In the genomic region with DNA sequence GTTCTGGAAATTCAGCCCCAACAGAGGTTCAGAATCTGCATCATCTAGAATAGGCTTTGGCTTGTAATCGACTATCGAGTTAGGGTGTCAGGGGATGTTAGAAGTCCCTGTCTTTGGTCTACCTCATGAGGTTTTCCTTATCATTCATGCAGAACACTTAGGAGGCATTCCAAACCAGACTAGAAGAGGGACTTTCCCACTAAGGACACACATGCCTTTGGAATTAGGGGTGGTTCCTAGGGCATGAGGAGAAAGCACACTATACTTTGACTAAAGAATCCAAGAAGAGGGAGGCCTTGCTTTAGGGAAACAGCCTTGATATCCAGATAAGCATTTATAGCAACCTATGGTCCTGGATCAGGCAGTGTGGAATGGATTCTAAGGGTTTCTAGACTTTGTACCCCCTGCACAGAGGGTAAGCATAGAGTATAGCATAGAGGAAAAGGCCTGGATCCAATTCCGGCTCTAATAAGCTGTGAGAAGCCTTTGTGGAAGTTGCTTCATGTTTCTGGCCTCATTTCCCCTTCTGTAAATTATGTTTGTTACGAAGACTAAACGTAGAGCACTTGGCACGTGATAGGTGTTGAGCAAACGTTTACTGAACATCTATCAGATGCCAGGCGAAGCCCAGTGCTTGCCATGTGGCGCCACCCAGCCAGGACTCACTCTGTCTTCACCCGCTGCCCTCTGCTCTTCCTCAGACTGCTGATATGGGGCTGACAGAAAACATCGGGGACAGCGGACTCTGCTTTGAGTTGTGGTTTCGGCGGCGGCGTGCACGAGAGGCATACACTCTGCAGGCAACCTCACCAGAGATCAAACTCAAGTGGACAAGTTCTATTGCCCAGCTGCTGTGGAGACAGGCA, we compare ENCODE assay signal across 10 cellular contexts. TPM values are rescaled to one million over a fixed set of nuclear protein-coding genes. Genes with fewer than 3 reads are reported as not detected.
DNase-seq lines count a peak whose midpoint lies in the region; ATAC-seq and TF ChIP-seq lines count a peak whose summit lies in the region.
"Had no signal": no experiment of that assay in that cellular context is flagged by ENCODE, and none has a peak within 500 bp of the region (broad histone marks: within the 10 kb centered on the region; RNA-seq: fewer than 3 reads in every experiment).

No MANE protein-coding gene starts in this region.

- in situ Hi-C loops in Caki2 (cut with HindIII; ENCODE audit: low pct_unique_long_range_greater_than_20kb, low sequenced_read_pairs) = no loop called here

- no peak overlapping the region for H3K4me3 ChIP-seq in RWPE2 (ENCODE audit: severe bottlenecking)

- no peaks in the 10 kb centered on the region for H3K27me3 ChIP-seq in RWPE2 (ENCODE audit: insufficient read depth, poor library complexity, severe bottlenecking)
- no peaks in the 10 kb centered on the region for H3K27me3 ChIP-seq in foreskin keratinocyte

- ATAC-seq in RWPE2 (ENCODE audit: low read depth) = peak; percentile 30; the same call in 1 of the 3 replicates
- ATAC-seq in foreskin keratinocyte = peak; percentile 70
- peak; percentile 75 for ATAC-seq in omental fat pad (ENCODE audit: low FRiP score)
- ATAC-seq in GM21390 (IDR thresholded peaks at IDR 0.05; ENCODE audit: unreplicated experiment) = no peak
- no peak for ATAC-seq in GM21529 (IDR thresholded peaks at IDR 0.05; ENCODE audit: unreplicated experiment)
- ATAC-seq in HG03342 (IDR thresholded peaks at IDR 0.05; ENCODE audit: unreplicated experiment) = no peak

- no peak overlapping the region for H3K27ac ChIP-seq in RWPE2 (ENCODE audit: poor library complexity, severe bottlenecking)
- peak overlapping the region; percentile 15 for H3K27ac ChIP-seq in foreskin keratinocyte

- peaks cover 26% of the 10 kb centered on the region; the same call in 1 of the 2 replicates for H3K36me3 ChIP-seq in RWPE2 (ENCODE audit: low read depth)

- H3K4me1 ChIP-seq in RWPE2 (ENCODE audit: insufficient read depth, poor library complexity, severe bottlenecking) (no peaks in the 10 kb centered on the region), foreskin keratinocyte (peaks cover 8% of the 10 kb centered on the region)

- H3K9me3 ChIP-seq in RWPE2 (ENCODE audit: severe bottlenecking) = no peaks in the 10 kb centered on the region

- DNase-seq in Caki2 (ENCODE audit: low read depth) (peak; percentile 67), RWPE2 (ENCODE audit: low spot score) (no peak), foreskin keratinocyte (peak; percentile 62 to 82), omental fat pad (ENCODE audit: low spot score) (no peak), erythroblast (lab: John Stamatoyannopoulos, UW) (no peak)
- DNase-seq: NCI-H2171 treated with DMSO at 0.1 percent for 48 hours had no signal

- TF ChIP-seq CTCF in RWPE2 (IDR thresholded peaks at IDR 0.05; ENCODE audit: poor library complexity, severe bottlenecking) (no peak), foreskin keratinocyte (conservative IDR thresholded peaks at IDR 0.05) (no peak), omental fat pad (IDR thresholded peaks at IDR 0.05) (no peak)

- TF ChIP-seq POLR2A in erythroblast (IDR thresholded peaks at IDR 0.05; ENCODE audit: low read length) = no peak

RNA-seq across cellular contexts. Expression of gene ZNF219, which starts 13.2 kb away (rescaled TPM):
- 26.5 and 31.5 TPM in 2 replicates for total RNA-seq in Caki2 (2014; rRNA removed; shearing (Covaris generic); ENCODE audit: low replicate concordance)
- total RNA-seq in foreskin keratinocyte = 51.9 and 52.0 TPM in 2 replicates
- 56.9 and 62.5 TPM in 2 replicates for polyA plus RNA-seq in foreskin keratinocyte
- total RNA-seq in omental fat pad = 10 to 100 TPM; 19.2 to 56.3 (median 38.1) TPM

RNA-seq across cellular contexts. Expression of gene ARHGEF40, which starts 15.1 kb away (rescaled TPM):
- total RNA-seq in Caki2 (2014; rRNA removed; shearing (Covaris generic); ENCODE audit: low replicate concordance) = 32.4 and 35.9 TPM in 2 replicates
- total RNA-seq in foreskin keratinocyte (13.6 and 20.7 TPM in 2 replicates), omental fat pad (10 to 100 TPM; 30.0 to 91.3 (median 40.6) TPM)
- polyA plus RNA-seq in foreskin keratinocyte = 10.2 and 17.6 TPM in 2 replicates

RNA-seq across cellular contexts. Expression of gene TMEM253, which starts 15.6 kb away (rescaled TPM):
- total RNA-seq in Caki2 (2014; rRNA removed; shearing (Covaris generic); ENCODE audit: low replicate concordance) = 0.20 TPM in 1 of 2 replicates, not detected in the other
- total RNA-seq in foreskin keratinocyte (0.34 and 0.42 TPM in 2 replicates), omental fat pad (1 to 10 TPM in 1 of 4 donors, under 1 TPM in 1, not detected in 2; 0.75 to 2.4 TPM)
- polyA plus RNA-seq in foreskin keratinocyte = 1.2 and 1.4 TPM in 2 replicates
- total RNA-seq: temporal lobe had no signal

RNA-seq across cellular contexts. Expression of gene RNASE8, which starts 27.6 kb away (rescaled TPM):
- not detected in 2 replicates for total RNA-seq in Caki2 (2014; rRNA removed; shearing (Covaris generic); ENCODE audit: low replicate concordance)
- total RNA-seq in foreskin keratinocyte (not detected in 2 replicates), omental fat pad (not detected)
- polyA plus RNA-seq in foreskin keratinocyte = not detected in 2 replicates
- total RNA-seq: temporal lobe had no signal

RNA-seq across cellular contexts. Expression of gene RNASE7, which starts 43.1 kb away (rescaled TPM):
- not detected in 2 replicates for total RNA-seq in Caki2 (2014; rRNA removed; shearing (Covaris generic); ENCODE audit: low replicate concordance)
- total RNA-seq in foreskin keratinocyte (10.5 and 17.1 TPM in 2 replicates), omental fat pad (not detected)
- 6.8 and 11.7 TPM in 2 replicates for polyA plus RNA-seq in foreskin keratinocyte
- total RNA-seq: temporal lobe had no signal

Comparison
In these comparisons a context has a peak if more than half of its experiments do, and no peak if none do; other contexts are left out.
1. DNase-seq: peak in Caki2 (single experiment) and foreskin keratinocyte (2 of 2); none in RWPE2 (single experiment), omental fat pad (single experiment) and erythroblast (0 of 2).
2. ATAC-seq: peak in RWPE2 (single experiment), foreskin keratinocyte (single experiment) and omental fat pad (single experiment); none in GM21390 (single experiment), GM21529 (single experiment) and HG03342 (single experiment).